8 cellular contexts compared by ENCODE assay signal in genomic region chr18:75247041-75247551, GRCh38. TPM values are rescaled to one million over a fixed set of nuclear protein-coding genes. Genes with fewer than 3 reads are reported as not detected.
DNase-seq lines count a peak whose midpoint lies in the region; ATAC-seq, FAIRE-seq and TF ChIP-seq lines count a peak whose summit lies in the region.

No MANE protein-coding gene starts in this region.

- POLR2A ChIA-PET in GM12878 (lab: Charles Lee), result interaction anchor here (0.7 kb wide), 1 partner anchor 566 kb away, joined by 3 read pairs; no protein-coding TSS in a partner anchor

- H2AFZ ChIP-seq in GM12878 (ENCODE audit: control insufficient read depth, low read depth, low read length), result peak overlapping the region; percentile 82
- no peak overlapping the region; the same call in none of the 2 replicates for H2AFZ ChIP-seq in GM23338

- TF ChIP-seq POLR2A in GM12878 (IDR thresholded peaks at IDR 0.05; ENCODE audit: low read depth, low read length), result no peak

- no peak for TF ChIP-seq CTCF in GM12878 (IDR thresholded peaks at IDR 0.05 in 2 of 3, conservative IDR thresholded peaks at IDR 0.05 in 1 of 3; ENCODE audit: control insufficient read depth in 2 of 3, extremely low read depth in 1 of 3, insufficient read depth in 1 of 3, low read depth in 3 of 3, low read length in 3 of 3)
- TF ChIP-seq CTCF in lung (IDR thresholded peaks at IDR 0.05; ENCODE audit: control extremely low read depth, extremely low read depth), result no peak
- TF ChIP-seq CTCF in GM23338 (conservative IDR thresholded peaks at IDR 0.05; ENCODE audit: low read depth in 2 of 2), result no peak

- peak overlapping the region; percentile 65 for H3K9ac ChIP-seq in GM12878 (ENCODE audit: control insufficient read depth, insufficient read depth, low read length)

- FAIRE-seq in GM12878 (lab: Jason Lieb, UNC), result no peak

- H3K36me3 ChIP-seq in GM12878 (ENCODE audit: control insufficient read depth in 2 of 2, insufficient read depth in 2 of 2, low read length in 1 of 2) (no peaks in the 10 kb centered on the region), lung (ENCODE audit: control insufficient read depth in 2 of 2, insufficient read depth in 2 of 2, low read length in 2 of 2) (no peaks in the 10 kb centered on the region), aorta (ENCODE audit: control insufficient read depth in 1 of 2, insufficient read depth in 2 of 2, low read length in 1 of 2) (no peaks in the 10 kb centered on the region), GM23338 (ENCODE audit: insufficient read depth) (no peaks in the 10 kb centered on the region)

- H3K4me3 ChIP-seq in GM12878 (peak overlapping the region; percentile 49), lung (no peak overlapping the region), aorta (ENCODE audit: low read length in 2 of 2) (peak overlapping the region; percentile 35 to 61), GM23338 (no peak overlapping the region)

- no peak for TF ChIP-seq EP300 in GM12878 (IDR thresholded peaks at IDR 0.05; ENCODE audit: borderline replicate concordance in 1 of 2, control insufficient read depth in 1 of 2, low read depth in 2 of 2, low read length in 2 of 2)

- no peak for TF ChIP-seq RAD21 in GM12878 (IDR thresholded peaks at IDR 0.05; ENCODE audit: insufficient read depth, low read depth, low read length)

- H3K9me3 ChIP-seq in GM12878 (replicated peaks; ENCODE audit: control insufficient read depth, insufficient read depth, low read length) (no peaks in the 10 kb centered on the region), lung (ENCODE audit: control insufficient read depth in 2 of 2, insufficient read depth in 1 of 2, low read length in 1 of 2) (no peaks in the 10 kb centered on the region), aorta (ENCODE audit: control insufficient read depth, low read length) (no peaks in the 10 kb centered on the region)

- ATAC-seq in Right ventricle myocardium inferior (peak; percentile 12), GM12878 (peak; percentile 58), lung (ENCODE audit: insufficient read depth, low FRiP score) (no peak), aorta (ENCODE audit: low FRiP score) (no peak), GM23338 (no peak), HG03565 (IDR thresholded peaks at IDR 0.05; ENCODE audit: unreplicated experiment) (no peak)

- 95% methylated on average over 9 of the region's 9 CpGs for WGBS in GM12878 (ENCODE audit: insufficient coverage, insufficient replicate concordance, low lambda C conversion rate, missing lambda C conversion rate)
- 47 to 61% methylated on average over 9 of the region's 9 CpGs for WGBS in lung, 2 donors
- WGBS in aorta, 2 donors, result 66 to 74% methylated on average over 9 of the region's 9 CpGs

- H3K79me2 ChIP-seq in GM12878 (ENCODE audit: control insufficient read depth, insufficient read depth, low read length) (peaks cover 25% of the 10 kb centered on the region), GM23338 (replicated peaks; ENCODE audit: insufficient read depth) (no peaks in the 10 kb centered on the region)

- DNase-seq in Right ventricle myocardium inferior (ENCODE audit: missing footprints), result no peak
- no peak for DNase-seq in cardiac septum (ENCODE audit: low spot score)
- DNase-seq in GM12878 (ENCODE audit: low read depth, low spot score), result no peak
- DNase-seq in lung (ENCODE audit: low spot score), result no peak
- DNase-seq in aorta, result no peak
- DNase-seq in GM23338 (ENCODE audit: low spot score), result no peak
- no peak for DNase-seq in COLO829 (ENCODE audit: low spot score)

- H3F3A ChIP-seq in GM23338 (replicated peaks; ENCODE audit: low read depth), result no peaks in the 10 kb centered on the region

- H3K27ac ChIP-seq in GM12878 (ENCODE audit: control insufficient read depth, insufficient read depth) (peak overlapping the region; percentile 83), lung (ENCODE audit: low read depth in 1 of 2, low read length in 1 of 2) (peak overlapping the region; percentile 71 to 79), aorta (ENCODE audit: low read depth in 1 of 2, low read length in 2 of 2) (peak overlapping the region in 1 of 2 donors; percentile 69), GM23338 (ENCODE audit: low read depth) (no peak overlapping the region)

- SMC1A ChIA-PET in GM12878 (lab: Charles Lee; ENCODE audit: uncharacterized antibody, unreplicated experiment), result interaction anchor here (1.4 to 2.6 kb wide), 5 partner anchors 9 to 74 kb away, joined by 4 to 10 read pairs (median 4); no protein-coding TSS in a partner anchor

- peaks cover 3% of the 10 kb centered on the region for H3K27me3 Mint-ChIP-seq in GM23338 (ENCODE audit: insufficient read depth, low read depth, poor library complexity)

- H3K36me3 Mint-ChIP-seq in GM23338 (ENCODE audit: low read depth), result no peaks in the 10 kb centered on the region

- H3K9me2 ChIP-seq in GM23338 (ENCODE audit: insufficient read depth), result 0 out of 2 replicates have a peak, but pooled peaks cover 5% of the 10 kb centered on the region

- RAD21 ChIA-PET in GM12878 (lab: Charles Lee; ENCODE audit: unreplicated experiment), result interaction anchor here (1.1 to 1.4 kb wide), 2 partner anchors 8 to 74 kb away, joined by 3 read pairs; no protein-coding TSS in a partner anchor

- H3K4me2 ChIP-seq in GM12878 (ENCODE audit: control insufficient read depth, insufficient read depth) (peak overlapping the region; percentile 88), GM23338 (no peak overlapping the region)

- H3K4me1 ChIP-seq in GM12878 (ENCODE audit: control insufficient read depth, insufficient read depth, low read length), result peaks cover 14% of the 10 kb centered on the region
- H3K4me1 ChIP-seq in lung (ENCODE audit: control insufficient read depth in 2 of 2, insufficient read depth in 2 of 2, low read length in 2 of 2), result peaks cover 13 to 21% of the 10 kb centered on the region in 2 donors
- no peaks in the 10 kb centered on the region for H3K4me1 ChIP-seq in aorta (ENCODE audit: control insufficient read depth in 1 of 2, insufficient read depth in 2 of 2, low read length in 2 of 2)
- no peaks in the 10 kb centered on the region for H3K4me1 ChIP-seq in GM23338 (ENCODE audit: insufficient read depth)

- H3K27ac Mint-ChIP-seq in GM23338, result no peak overlapping the region

- in situ Hi-C loops in GM12878 (cut with MboI), result no loop called here

- intact Hi-C loops in Right ventricle myocardium inferior (cut with DNase I), result loop anchor here (2.0 to 10.0 kb wide), 2 partner anchors 34 to 82 kb away; no protein-coding TSS in a partner anchor
- intact Hi-C loops in cardiac septum (cut with DNase I), result loop anchor here (2.0 kb wide), 1 partner anchor 38 kb away; the partner anchor contains the start of gene PTGR3
- intact Hi-C loops in GM12878 (cut with micrococcal nuclease; ENCODE audit: unreplicated experiment), result no loop called here
- intact Hi-C loops in aorta (cut with DNase I), result loop anchor here in 1 of 2 donors (5.0 kb wide), 1 partner anchor 35 kb away; the partner anchor contains the start of gene TSHZ1

- no TSS peak for BruUV-seq in GM12878 (replicated peaks; lab: Mats Ljungman, UMichigan)

- no peak overlapping the region for H3K4me3 Mint-ChIP-seq in GM23338

- H4K20me1 ChIP-seq in GM12878 (ENCODE audit: control insufficient read depth, insufficient read depth), result no peaks in the 10 kb centered on the region
- no peaks in the 10 kb centered on the region for H4K20me1 ChIP-seq in GM23338 (replicated peaks; ENCODE audit: insufficient read depth)

- CTCF ChIA-PET in GM12878 (lab: Yijun Ruan, JAX), result interaction anchor here (1.1 kb wide), 1 partner anchor 75 kb away, joined by 4 read pairs; no protein-coding TSS in a partner anchor

- H3K27me3 ChIP-seq in GM12878 (replicated peaks in 1 of 2; ENCODE audit: control insufficient read depth in 2 of 2, insufficient read depth in 2 of 2, low read length in 1 of 2), result no peaks in the 10 kb centered on the region
- H3K27me3 ChIP-seq in lung (ENCODE audit: control insufficient read depth, insufficient read depth), result no peaks in the 10 kb centered on the region
- no peaks in the 10 kb centered on the region for H3K27me3 ChIP-seq in aorta (ENCODE audit: control insufficient read depth in 1 of 2, insufficient read depth in 2 of 2, low read length in 1 of 2)
- H3K27me3 ChIP-seq in GM23338 (ENCODE audit: insufficient read depth), result no peaks in the 10 kb centered on the region

- H3K9me3 Mint-ChIP-seq in GM23338, result no peaks in the 10 kb centered on the region

- H3K4me1 Mint-ChIP-seq in GM23338, result no peaks in the 10 kb centered on the region; the same call in 2 of the 3 replicates

RNA-seq across cellular contexts. Expression of gene TSHZ1, which starts 36.5 kb away (rescaled TPM):
- total RNA-seq in Right ventricle myocardium inferior (23.1 TPM), cardiac septum (13.3 TPM), GM12878 (2014; rRNA removed) (8.3 and 8.7 TPM in 2 replicates), GM12878 (2014; rRNA removed; fragmentation: Illumina TruSeq; extraction: Trizol) (5.8 and 6.2 TPM in 2 replicates), GM12878 (2021) (14.0 and 15.2 TPM in 2 replicates), lung (10 to 100 TPM; 14.7 to 19.9 TPM), aorta (10 to 100 TPM; 15.9 to 26.0 TPM)
- total RNA-seq in GM12878 (2013; cell fraction: nucleolus; rRNA removed), result 7.5 TPM in 2 replicates
- polyA plus RNA-seq in GM12878 (2011; ENCODE audit: low read depth), result 2.4 TPM
- polyA plus RNA-seq in GM12878 (2011; rRNA removed) (2.8 and 4.0 TPM in 2 replicates), GM12878 (2014; fragmentation: Illumina TruSeq; extraction: Trizol) (5.3 and 7.1 TPM in 2 replicates), GM12878 (2014; fragmentation: Nextera tagmentation; extraction: Ambion mirVana) (1 to 10 TPM; 2.2 to 2.9 TPM), GM12878 (2014; rRNA removed) (6.7 and 7.9 TPM in 2 replicates), GM12878 (2016; fragmentation: Nextera tagmentation; extraction: Ambion mirVana) (1 to 10 TPM; 2.4 to 2.8 TPM), lung (1 to 10 TPM; 6.2 to 7.7 TPM), aorta (1 to 10 TPM; 3.3 to 7.7 TPM), GM23338 (2016; fragmentation: Nextera tagmentation; extraction: Ambion mirVana) (0.23 TPM in 1 of 2 replicates, not detected in the other)
- 4.4 and 4.8 TPM in 2 replicates for polyA plus RNA-seq in GM12878 (2011; cell fraction: cytosol; rRNA removed)
- polyA plus RNA-seq in GM12878 (2011; cell fraction: nucleus; rRNA removed), result 5.2 and 7.7 TPM in 2 replicates
- polyA plus RNA-seq in GM12878 (2012), result 4.3 and 5.1 TPM in 2 replicates
- polyA minus RNA-seq in GM12878 (2011; rRNA and poly(A)+ RNA removed), result 4.9 and 6.4 TPM in 2 replicates
- 5.1 and 5.2 TPM in 2 replicates for polyA minus RNA-seq in GM12878 (2011; cell fraction: cytosol; rRNA and poly(A)+ RNA removed)
- 4.1 and 7.7 TPM in 2 replicates for polyA minus RNA-seq in GM12878 (2011; cell fraction: nucleus; rRNA and poly(A)+ RNA removed)
- total RNA-seq in GM23338 (2014; rRNA removed; shearing (Covaris generic)), result 0.38 and 1.2 TPM in 2 replicates

RNA-seq across cellular contexts. Expression of gene PTGR3, which starts 38.2 kb away (rescaled TPM):
- total RNA-seq in Right ventricle myocardium inferior, result 71.5 TPM
- total RNA-seq in cardiac septum, result 33.7 TPM
- total RNA-seq in GM12878 (2013; cell fraction: nucleolus; rRNA removed), result 18.9 and 21.4 TPM in 2 replicates
- 8.7 and 15.1 TPM in 2 replicates for total RNA-seq in GM12878 (2014; rRNA removed)
- total RNA-seq in GM12878 (2014; rRNA removed; fragmentation: Illumina TruSeq; extraction: Trizol), result 12.2 and 13.2 TPM in 2 replicates
- total RNA-seq in GM12878 (2021), result 44.9 and 45.1 TPM in 2 replicates
- polyA plus RNA-seq in GM12878 (2011; ENCODE audit: low read depth), result 7.0 TPM
- 63.9 and 69.8 TPM in 2 replicates for polyA plus RNA-seq in GM12878 (2011; rRNA removed)
- polyA plus RNA-seq in GM12878 (2011; cell fraction: cytosol; rRNA removed), result 52.5 and 53.4 TPM in 2 replicates
- polyA plus RNA-seq in GM12878 (2011; cell fraction: nucleus; rRNA removed), result 87.8 and 88.3 TPM in 2 replicates
- polyA plus RNA-seq in GM12878 (2012), result 16.7 and 18.1 TPM in 2 replicates
- polyA plus RNA-seq in GM12878 (2014; fragmentation: Illumina TruSeq; extraction: Trizol), result 29.5 and 30.4 TPM in 2 replicates
- 1 to 10 TPM; 6.2 to 8.8 TPM for polyA plus RNA-seq in GM12878 (2014; fragmentation: Nextera tagmentation; extraction: Ambion mirVana)
- 29.2 and 34.8 TPM in 2 replicates for polyA plus RNA-seq in GM12878 (2014; rRNA removed)
- 10 to 100 TPM; 21.8 to 22.0 TPM for polyA plus RNA-seq in GM12878 (2016; fragmentation: Nextera tagmentation; extraction: Ambion mirVana)
- polyA minus RNA-seq in GM12878 (2011; rRNA and poly(A)+ RNA removed), result 57.6 and 90.8 TPM in 2 replicates
- polyA minus RNA-seq in GM12878 (2011; cell fraction: cytosol; rRNA and poly(A)+ RNA removed), result 15.9 and 22.5 TPM in 2 replicates
- 34.7 and 50.0 TPM in 2 replicates for polyA minus RNA-seq in GM12878 (2011; cell fraction: nucleus; rRNA and poly(A)+ RNA removed)
- 10 to 100 TPM; 21.7 to 22.2 TPM for total RNA-seq in lung
- polyA plus RNA-seq in lung, result 10 to 100 TPM; 10.1 to 21.2 TPM
- total RNA-seq in aorta, result 10 to 100 TPM; 16.9 to 28.6 TPM
- polyA plus RNA-seq in aorta, result 1 to 10 TPM; 8.8 to 9.4 TPM
- 1.5 TPM in 2 replicates for total RNA-seq in GM23338 (2014; rRNA removed; shearing (Covaris generic))
- 0.84 and 1.1 TPM in 2 replicates for polyA plus RNA-seq in GM23338 (2016; fragmentation: Nextera tagmentation; extraction: Ambion mirVana)

Comparison
In these comparisons a context has a peak if more than half of its experiments do, and no peak if none do; other contexts are left out.
1. ATAC-seq: peak in Right ventricle myocardium inferior (single experiment) and GM12878 (single experiment); none in lung (single experiment), aorta (single experiment), GM23338 (single experiment) and HG03565 (single experiment).
2. H3K4me3 ChIP-seq: peak in GM12878 (single experiment) and aorta (2 of 2); none in lung (single experiment) and GM23338 (single experiment).